Comparison of ENCODE assay signal across 1 cellular context in genomic region chr10:3554121-3554522, GRCh38.
TF ChIP-seq lines count a peak whose summit lies in the region.

No MANE protein-coding gene starts in this region.

TF ChIP-seq in IMR-90, 13 proteins besides CTCF, POLR2A, EP300 and RAD21:
- TF ChIP-seq SMC3 (IDR thresholded peaks at IDR 0.05; ENCODE audit: low read depth, low read length) (no peak), MAFK (IDR thresholded peaks at IDR 0.05; ENCODE audit: low read depth, low read length) (no peak), RFX5 (IDR thresholded peaks at IDR 0.05; ENCODE audit: low read depth, low read length) (no peak), CHD1 (IDR thresholded peaks at IDR 0.05; ENCODE audit: low read depth, low read length) (no peak), USF2 (IDR thresholded peaks at IDR 0.05; ENCODE audit: low read depth, low read length) (no peak), MXI1 (IDR thresholded peaks at IDR 0.05; ENCODE audit: borderline replicate concordance, low read depth, low read length) (no peak), CEBPB (IDR thresholded peaks at IDR 0.05; ENCODE audit: low read depth, low read length) (no peak), MAZ (IDR thresholded peaks at IDR 0.05; ENCODE audit: borderline replicate concordance, low read depth, low read length) (no peak), BHLHE40 (IDR thresholded peaks at IDR 0.05; ENCODE audit: low read depth, low read length) (no peak), FOS (IDR thresholded peaks at IDR 0.05; ENCODE audit: low read depth, low read length) (no peak), RCOR1 (IDR thresholded peaks at IDR 0.05; ENCODE audit: insufficient replicate concordance, low read length) (no peak)
